Comparison of ENCODE assay signal across 21 cellular contexts in the genomic region with DNA sequence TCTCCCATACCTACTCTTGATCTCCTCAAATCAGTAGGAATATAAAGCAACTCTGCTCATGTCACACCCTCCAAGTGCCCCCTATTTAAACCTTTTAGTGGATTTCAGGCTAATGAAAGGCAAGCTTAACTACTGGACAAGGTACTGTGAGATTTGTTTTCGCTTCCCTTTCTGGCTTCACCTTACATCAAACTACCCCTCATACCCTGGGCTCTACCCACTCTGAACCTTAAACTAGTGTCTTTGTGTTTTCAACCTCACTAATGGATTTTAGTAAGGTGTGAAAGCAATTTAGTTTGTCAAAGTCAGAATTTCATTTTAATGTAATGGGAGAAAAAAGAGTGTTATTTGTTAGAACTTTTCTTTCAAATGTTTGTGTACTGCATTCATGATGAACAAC.
DNase-seq lines count a peak whose midpoint lies in the region; ATAC-seq and TF ChIP-seq lines count a peak whose summit lies in the region.
"Had no signal": no experiment of that assay in that cellular context is flagged by ENCODE, and none has a peak within 500 bp of the region (broad histone marks: within the 10 kb centered on the region; RNA-seq: fewer than 3 reads in every experiment).

No MANE protein-coding gene starts in this region.

- no peaks in the 10 kb centered on the region for H3K36me3 ChIP-seq in CD8-positive, alpha-beta T cell (ENCODE audit: insufficient read depth, low read length)
- no peaks in the 10 kb centered on the region for H3K36me3 ChIP-seq in naive thymus-derived CD4-positive, alpha-beta T cell (ENCODE audit: control insufficient read depth in 2 of 3, insufficient read depth in 3 of 3, low read length in 3 of 3)

- DNase-seq in activated CD4-positive, alpha-beta T cell treated with anti-CD3 and anti-CD28 coated beads, Interleukin-2, amount 10 ng/mL, durations not matched to agents 24 days and 14 days, result no peak
- no peak for DNase-seq in activated CD4-positive, alpha-beta T cell treated with anti-CD3 and anti-CD28 coated beads for 1 hour
- no peak for DNase-seq in CD8-positive, alpha-beta T cell
- DNase-seq in T-cell (no peak), hypothalamus (lab: John Stamatoyannopoulos, UW) (no peak)
- no peak for DNase-seq in naive thymus-derived CD4-positive, alpha-beta T cell
- no peak for DNase-seq in stimulated activated CD4-positive, alpha-beta T cell treated with anti-CD3 and anti-CD28 coated beads, Interleukin-12 subunit alpha, Interleukin-12 subunit beta, amount 100 ng/mL, for 4 hours
- DNase-seq: DMS 273 treated with DMSO at 0.1 percent for 48 hours, DND-41, IMR-90, NCI-H1092 treated with DMSO at 0.1 percent for 48 hours, NCI-H1436 treated with DMSO at 0.1 percent for 48 hours, NCI-H1930, NCI-H748 treated with DMSO at 0.1 percent for 48 hours, SIG-M5, SK-N-SH had no signal

- H3K27ac ChIP-seq in CD8-positive, alpha-beta T cell (ENCODE audit: low read depth, low read length), result no peak overlapping the region
- H3K27ac ChIP-seq in naive thymus-derived CD4-positive, alpha-beta T cell (ENCODE audit: low read depth, low read length), result no peak overlapping the region
- H3K27ac ChIP-seq: C4-2B, KMS-11 had no signal

- H3K4me3 ChIP-seq in CD8-positive, alpha-beta T cell (ENCODE audit: low read depth, low read length), result no peak overlapping the region
- no peak overlapping the region for H3K4me3 ChIP-seq in naive thymus-derived CD4-positive, alpha-beta T cell (ENCODE audit: low read length)
- H3K4me3 ChIP-seq: GM23338 had no signal

- no peaks in the 10 kb centered on the region for H3K27me3 ChIP-seq in CD8-positive, alpha-beta T cell (ENCODE audit: insufficient read depth, low read length)
- H3K27me3 ChIP-seq in naive thymus-derived CD4-positive, alpha-beta T cell (ENCODE audit: control insufficient read depth in 2 of 2, insufficient read depth in 2 of 2, low read length in 2 of 2), result no peaks in the 10 kb centered on the region

- H3K4me3 Mint-ChIP-seq in activated CD4-positive, alpha-beta T cell treated with anti-CD3 and anti-CD28 coated beads, Interleukin-2, amount 10 ng/mL, durations not matched to agents 24 days and 14 days, result no peak overlapping the region
- H3K4me3 Mint-ChIP-seq in CD8-positive, alpha-beta T cell, result no peak overlapping the region
- no peak overlapping the region for H3K4me3 Mint-ChIP-seq in T-cell
- H3K4me3 Mint-ChIP-seq in naive thymus-derived CD4-positive, alpha-beta T cell, result peak overlapping the region in 4 of 10 donors; percentile 1 to 32 (median 16)
- H3K4me3 Mint-ChIP-seq: GM23338 had no signal

- peaks cover 8% of the 10 kb centered on the region for H3K4me1 ChIP-seq in CD8-positive, alpha-beta T cell (ENCODE audit: insufficient read depth, low read length)
- peaks cover 0 to 58% of the 10 kb centered on the region in 2 donors for H3K4me1 ChIP-seq in naive thymus-derived CD4-positive, alpha-beta T cell (ENCODE audit: control insufficient read depth in 2 of 2, insufficient read depth in 2 of 2, low read length in 2 of 2)

- H3K9me3 Mint-ChIP-seq in activated CD4-positive, alpha-beta T cell treated with anti-CD3 and anti-CD28 coated beads, Interleukin-2, amount 10 ng/mL, durations not matched to agents 24 days and 14 days, result peaks cover 3% of the 10 kb centered on the region
- H3K9me3 Mint-ChIP-seq in CD8-positive, alpha-beta T cell, result no peaks in the 10 kb centered on the region
- no peaks in the 10 kb centered on the region for H3K9me3 Mint-ChIP-seq in T-cell
- H3K9me3 Mint-ChIP-seq in naive thymus-derived CD4-positive, alpha-beta T cell, result no peaks in the 10 kb centered on the region
- H3K9me3 Mint-ChIP-seq: GM23338 had no signal

- TF ChIP-seq CTCF in CD8-positive, alpha-beta T cell (IDR thresholded peaks at IDR 0.05), result no peak

- intact Hi-C loops in activated CD4-positive, alpha-beta T cell treated with anti-CD3 and anti-CD28 coated beads, Interleukin-2, amount 10 ng/mL, durations not matched to agents 24 days and 14 days (cut with micrococcal nuclease), result loop anchor here (5.0 kb wide), 1 partner anchor 268 kb away; no protein-coding TSS in a partner anchor
- intact Hi-C loops in CD8-positive, alpha-beta T cell (cut with DNase I, micrococcal nuclease), result no loop called here
- intact Hi-C loops in naive thymus-derived CD4-positive, alpha-beta T cell (cut with micrococcal nuclease), result no loop called here

- H3K27me3 Mint-ChIP-seq in activated CD4-positive, alpha-beta T cell treated with anti-CD3 and anti-CD28 coated beads, Interleukin-2, amount 10 ng/mL, durations not matched to agents 24 days and 14 days, result no peaks in the 10 kb centered on the region
- no peaks in the 10 kb centered on the region for H3K27me3 Mint-ChIP-seq in CD8-positive, alpha-beta T cell (ENCODE audit: low read depth)
- H3K27me3 Mint-ChIP-seq in T-cell, result no peaks in the 10 kb centered on the region
- H3K27me3 Mint-ChIP-seq in naive thymus-derived CD4-positive, alpha-beta T cell, result no peaks in the 10 kb centered on the region

- H3K27ac Mint-ChIP-seq in activated CD4-positive, alpha-beta T cell treated with anti-CD3 and anti-CD28 coated beads, Interleukin-2, amount 10 ng/mL, durations not matched to agents 24 days and 14 days, result peak overlapping the region; percentile 35
- peak overlapping the region; percentile 2 for H3K27ac Mint-ChIP-seq in CD8-positive, alpha-beta T cell
- peak overlapping the region; percentile 23 to 85 for H3K27ac Mint-ChIP-seq in T-cell
- peak overlapping the region in 5 of 9 donors; percentile 18 to 95 (median 46) for H3K27ac Mint-ChIP-seq in naive thymus-derived CD4-positive, alpha-beta T cell
- H3K27ac Mint-ChIP-seq: GM23338 had no signal

- POLR2A ChIA-PET in CD8-positive, alpha-beta T cell (lab: Charles Lee), result no interaction called here
- POLR2A ChIA-PET in T-cell (lab: Charles Lee), result interaction anchor here in 1 of 2 donors (0.9 kb wide), 1 partner anchor 20 kb away, joined by 4 read pairs; no protein-coding TSS in a partner anchor
- POLR2A ChIA-PET in naive thymus-derived CD4-positive, alpha-beta T cell (lab: Charles Lee), result interaction anchor here (0.6 to 5.5 kb wide), 7 partner anchors 8 to 175 kb away, joined by 3 to 55 read pairs (median 4); no protein-coding TSS in a partner anchor

- H3K4me1 Mint-ChIP-seq in activated CD4-positive, alpha-beta T cell treated with anti-CD3 and anti-CD28 coated beads, Interleukin-2, amount 10 ng/mL, durations not matched to agents 24 days and 14 days, result peaks cover 68% of the 10 kb centered on the region
- H3K4me1 Mint-ChIP-seq in CD8-positive, alpha-beta T cell (ENCODE audit: low read depth), result peaks cover 28% of the 10 kb centered on the region
- H3K4me1 Mint-ChIP-seq in T-cell, result peaks cover 82 to 87% (median 87%) of the 10 kb centered on the region in 3 donors
- peaks cover 36 to 97% (median 88%) of the 10 kb centered on the region in 7 donors for H3K4me1 Mint-ChIP-seq in naive thymus-derived CD4-positive, alpha-beta T cell

- H3K9me3 ChIP-seq in CD8-positive, alpha-beta T cell (ENCODE audit: low read length), result no peaks in the 10 kb centered on the region
- H3K9me3 ChIP-seq in naive thymus-derived CD4-positive, alpha-beta T cell (ENCODE audit: control insufficient read depth in 2 of 3, low read length in 3 of 3), result no peaks in the 10 kb centered on the region
- H3K9me3 ChIP-seq: SK-N-SH had no signal

- no peak for ATAC-seq in CD8-positive, alpha-beta T cell
- no peak for ATAC-seq in T-cell (replicated peaks in 1 of 4)
- ATAC-seq in naive thymus-derived CD4-positive, alpha-beta T cell, result no peak
- ATAC-seq: GM23338, HCT116, Panc1 had no signal

- H3K36me3 Mint-ChIP-seq in activated CD4-positive, alpha-beta T cell treated with anti-CD3 and anti-CD28 coated beads, Interleukin-2, amount 10 ng/mL, durations not matched to agents 24 days and 14 days (ENCODE audit: low read depth), result peaks cover 5% of the 10 kb centered on the region
- no peaks in the 10 kb centered on the region for H3K36me3 Mint-ChIP-seq in CD8-positive, alpha-beta T cell
- peaks cover 5% of the 10 kb centered on the region for H3K36me3 Mint-ChIP-seq in T-cell
- peaks cover 0 to 3% (median 0%) of the 10 kb centered on the region in 5 donors for H3K36me3 Mint-ChIP-seq in naive thymus-derived CD4-positive, alpha-beta T cell

- CTCF ChIA-PET in CD8-positive, alpha-beta T cell (lab: Charles Lee), result interaction anchor here (1.4 to 1.8 kb wide), 2 partner anchors 10 to 14 kb away, joined by 4 read pairs; no protein-coding TSS in a partner anchor
- CTCF ChIA-PET in T-cell (lab: Charles Lee), result interaction anchor here in 1 of 2 donors (0.6 to 1.0 kb wide), 3 partner anchors 11 to 231 kb away, joined by 3 to 4 read pairs (median 3); no protein-coding TSS in a partner anchor
- CTCF ChIA-PET in naive thymus-derived CD4-positive, alpha-beta T cell (lab: Charles Lee), result interaction anchor here (2.1 kb wide), 1 partner anchor 13 kb away, joined by 5 read pairs; no protein-coding TSS in a partner anchor

Comparison
In these comparisons a context has a peak if more than half of its experiments do, and no peak if none do; other contexts are left out.
1. H3K27ac Mint-ChIP-seq: peak in every context shown above with its lines; median percentile 54 in T-cell; 46 in naive thymus-derived CD4-positive, alpha-beta T cell; 35 in activated CD4-positive, alpha-beta T cell treated with anti-CD3 and anti-CD28 coated beads, Interleukin-2, amount 10 ng/mL, durations not matched to agents 24 days and 14 days; 2 in CD8-positive, alpha-beta T cell.